ENCODE assay signal across 8 cellular contexts in the genomic region with DNA sequence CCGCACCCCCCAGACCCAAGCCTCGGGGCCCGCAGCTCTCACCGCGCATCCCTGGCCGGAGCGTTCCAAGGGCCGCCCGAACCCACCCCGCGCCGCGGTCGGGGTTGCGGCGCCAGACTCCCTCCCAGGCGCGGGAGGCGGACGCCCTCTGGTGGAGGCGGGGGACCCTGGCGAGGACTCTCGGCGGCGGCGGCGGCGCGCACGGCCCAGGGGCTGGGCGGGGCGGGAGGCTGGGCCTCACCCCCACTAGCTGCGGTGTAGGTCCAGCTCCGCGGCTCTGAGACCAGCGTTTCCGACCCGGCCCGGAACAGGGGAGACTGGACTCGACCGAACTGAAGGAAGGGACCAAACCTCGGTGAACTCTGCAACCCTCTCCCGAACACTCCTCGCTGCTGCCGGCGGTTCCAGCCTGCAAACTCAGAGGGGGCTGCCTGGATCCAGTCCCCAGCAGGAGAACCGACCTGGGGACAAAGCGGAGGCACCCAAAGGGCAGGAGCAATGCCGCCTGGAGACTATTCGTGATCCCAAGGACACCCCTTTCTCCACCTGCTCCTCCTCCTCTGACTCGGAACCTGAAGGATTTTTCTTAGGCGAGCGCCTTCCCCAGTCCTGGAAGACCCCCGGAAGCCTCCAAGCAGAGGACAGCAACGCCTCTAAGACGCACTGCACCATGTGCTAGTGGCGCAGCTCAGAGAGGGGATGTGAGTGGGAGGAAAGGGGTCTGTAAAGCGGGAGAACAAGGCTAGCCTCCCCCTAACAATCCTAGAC. TPM values are rescaled to one million over a fixed set of nuclear protein-coding genes. Genes with fewer than 3 reads are reported as not detected.
A peak's percentile ranks its signal among the peaks of the same experiment; 100 is the strongest.
DNase-seq lines count a peak whose midpoint lies in the region; TF ChIP-seq lines count a peak whose summit lies in the region.

No MANE protein-coding gene starts in this region.

- TF ChIP-seq CTCF in GM10266 (IDR thresholded peaks at IDR 0.05; ENCODE audit: control insufficient read depth, insufficient read depth, low read depth, missing control alignments) (peak; percentile 95), NB4 (IDR thresholded peaks at IDR 0.05; ENCODE audit: low read depth, low read length) (peak; percentile 46), left ventricle myocardium inferior (IDR thresholded peaks at IDR 0.05; ENCODE audit: borderline replicate concordance) (peak; percentile 90), prostate gland (IDR thresholded peaks at IDR 0.05) (peak; percentile 83 to 97 (median 92))

- H3K9me3 ChIP-seq in left ventricle myocardium inferior (replicated peaks) (no peaks in the 10 kb centered on the region), prostate gland (no peaks in the 10 kb centered on the region)

- DNase-seq in GM10266 (ENCODE audit: extremely low spot score) (peak; percentile 93), HEK293T (ENCODE audit: extremely low spot score) (peak; percentile 78), NB4 (ENCODE audit: low read depth) (peak; percentile 89), T-helper 1 cell (peak; percentile 72 to 84 (median 81)), amniotic epithelial cell (ENCODE audit: low read depth) (peak; percentile 58), left ventricle myocardium inferior (peak; percentile 92), prostate gland (ENCODE audit: low spot score) (peak; percentile 83), ureter (ENCODE audit: low spot score) (peak; percentile 93)

- H3K36me3 ChIP-seq in left ventricle myocardium inferior (peaks cover 36% of the 10 kb centered on the region), prostate gland (peaks cover 0 to 3% of the 10 kb centered on the region in 2 donors)

- intact Hi-C loops in left ventricle myocardium inferior (cut with micrococcal nuclease), result loop anchor here (10.0 kb wide), 1 partner anchor 258 kb away; no protein-coding TSS in a partner anchor
- intact Hi-C loops in prostate gland (cut with DNase I), result loop anchor here (2.0 to 10.0 kb wide), 3 partner anchors 52 to 192 kb away; a partner anchor contains a TSS

- peak overlapping the region; percentile 95 for H3K27ac ChIP-seq in left ventricle myocardium inferior (replicated peaks)
- H3K27ac ChIP-seq in prostate gland, result peak overlapping the region; percentile 92 to 93

- TF ChIP-seq POLR2A in NB4 (IDR thresholded peaks at IDR 0.05; ENCODE audit: extremely low read depth, insufficient read length), result peak; percentile 35
- TF ChIP-seq POLR2A in prostate gland (IDR thresholded peaks at IDR 0.05), result peak; percentile 46

- H3K27me3 ChIP-seq in left ventricle myocardium inferior (ENCODE audit: low read depth) (no peaks in the 10 kb centered on the region), prostate gland (replicated peaks; ENCODE audit: insufficient read depth) (no peaks in the 10 kb centered on the region)

- POLR2A ChIA-PET in HEK293T (lab: Yijun Ruan, JAX), result interaction anchor here (0.7 to 2.7 kb wide), 26 partner anchors 10 to 330 kb away, joined by 3 to 15 read pairs (median 4); a partner anchor contains a TSS

- 3% methylated on average over 18 of the region's 58 CpGs for WGBS in prostate gland

- H3K4me3 ChIP-seq in NB4 (ENCODE audit: low read depth, low read length) (peak overlapping the region; percentile 91), left ventricle myocardium inferior (peak overlapping the region; percentile 90), prostate gland (peak overlapping the region; percentile 57 to 90)

- CTCF ChIA-PET in HEK293T (lab: Yijun Ruan, JAX), result interaction anchor here (0.6 to 3.1 kb wide), 17 partner anchors 15 to 880 kb away, joined by 3 to 37 read pairs (median 3); a partner anchor contains a TSS

- peaks cover 93% of the 10 kb centered on the region for H3K4me1 ChIP-seq in left ventricle myocardium inferior
- H3K4me1 ChIP-seq in prostate gland (replicated peaks), result peaks cover 20% of the 10 kb centered on the region

TF ChIP-seq in HEK293T, 16 proteins besides CTCF, POLR2A, EP300 and RAD21:
- TF ChIP-seq FOXM1 (IDR thresholded peaks at IDR 0.05; ENCODE audit: borderline replicate concordance), result no peak
- TF ChIP-seq, protein P1, sequence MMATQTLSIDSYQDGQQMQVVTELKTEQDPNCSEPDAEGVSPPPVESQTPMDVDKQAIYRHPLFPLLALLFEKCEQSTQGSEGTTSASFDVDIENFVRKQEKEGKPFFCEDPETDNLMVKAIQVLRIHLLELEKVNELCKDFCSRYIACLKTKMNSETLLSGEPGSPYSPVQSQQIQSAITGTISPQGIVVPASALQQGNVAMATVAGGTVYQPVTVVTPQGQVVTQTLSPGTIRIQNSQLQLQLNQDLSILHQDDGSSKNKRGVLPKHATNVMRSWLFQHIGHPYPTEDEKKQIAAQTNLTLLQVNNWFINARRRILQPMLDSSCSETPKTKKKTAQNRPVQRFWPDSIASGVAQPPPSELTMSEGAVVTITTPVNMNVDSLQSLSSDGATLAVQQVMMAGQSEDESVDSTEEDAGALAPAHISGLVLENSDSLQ (IDR thresholded peaks at IDR 0.05), result no peak
- TF ChIP-seq NFRKB (IDR thresholded peaks at IDR 0.05), result no peak
- TF ChIP-seq FOXA1 (IDR thresholded peaks at IDR 0.05), result no peak
- TF ChIP-seq CTBP1 (IDR thresholded peaks at IDR 0.05; ENCODE audit: borderline replicate concordance), result no peak
- no peak for TF ChIP-seq L3MBTL2 (conservative IDR thresholded peaks at IDR 0.05)
- no peak for TF ChIP-seq LEF1 (IDR thresholded peaks at IDR 0.05; ENCODE audit: borderline replicate concordance)
- TF ChIP-seq SP1 (IDR thresholded peaks at IDR 0.05), result no peak
- TF ChIP-seq SUZ12 (IDR thresholded peaks at IDR 0.05), result no peak
- TF ChIP-seq BHLHE40 (IDR thresholded peaks at IDR 0.05; ENCODE audit: borderline replicate concordance), result no peak
- TF ChIP-seq ARNT (IDR thresholded peaks at IDR 0.05), result no peak
- TF ChIP-seq FOXK2 (IDR thresholded peaks at IDR 0.05), result no peak
- no peak for TF ChIP-seq TARDBP (IDR thresholded peaks at IDR 0.05)
- no peak for TF ChIP-seq HDGF (IDR thresholded peaks at IDR 0.05; ENCODE audit: borderline replicate concordance)
- TF ChIP-seq ELF4 (IDR thresholded peaks at IDR 0.05), result no peak
- no peak for TF ChIP-seq ZNF384 (IDR thresholded peaks at IDR 0.05)

RNA-seq across cellular contexts. Expression of a gene that starts 0.9 kb away (rescaled TPM):
- 177 TPM for total RNA-seq in left ventricle myocardium inferior
- total RNA-seq in prostate gland, result 100 to 1,000 TPM; 158 to 233 TPM
- 209 TPM for total RNA-seq in ureter

RNA-seq across cellular contexts. Expression of a gene that starts 6.1 kb away (rescaled TPM):
- 0.88 TPM for total RNA-seq in left ventricle myocardium inferior
- 10 to 100 TPM; 11.4 to 11.6 TPM for total RNA-seq in prostate gland
- total RNA-seq in ureter, result 14.2 TPM

RNA-seq across cellular contexts. Expression of a gene that starts 6.9 kb away (rescaled TPM):
- total RNA-seq in left ventricle myocardium inferior (5.3 TPM), prostate gland (10 to 100 TPM in 1 of 2 donors, 1 to 10 TPM in 1; 5.9 to 18.4 TPM), ureter (7.5 TPM)

RNA-seq across cellular contexts. Expression of a gene that starts 39.4 kb away (rescaled TPM):
- not detected for total RNA-seq in left ventricle myocardium inferior
- total RNA-seq in prostate gland, result 100 to 1,000 TPM in 1 of 2 donors, 10 to 100 TPM in 1; 18.4 to 391 TPM
- not detected for total RNA-seq in ureter

RNA-seq across cellular contexts. Expression of a gene that starts 51.2 kb away (rescaled TPM):
- 39.9 TPM for total RNA-seq in left ventricle myocardium inferior
- 10 to 100 TPM; 28.4 to 31.2 TPM for total RNA-seq in prostate gland
- total RNA-seq in ureter, result 29.4 TPM

Comparison
In these comparisons a context has a peak if more than half of its experiments do, and no peak if none do; other contexts are left out.
1. Peak in every context shown above with its lines: DNase-seq, H3K4me3 ChIP-seq and H3K27ac ChIP-seq.